In genomic region chr10:24722131-24722675, GRCh38 we compare ENCODE assay signal across 8 cellular contexts. TPM values are rescaled to one million over a fixed set of nuclear protein-coding genes. Genes with fewer than 3 reads are reported as not detected.
DNase-seq lines count a peak whose midpoint lies in the region; ATAC-seq, FAIRE-seq and TF ChIP-seq lines count a peak whose summit lies in the region.

No MANE protein-coding gene starts in this region.

- peaks cover 48 to 51% of the 10 kb centered on the region in 2 donors for H3K4me1 ChIP-seq in gastrocnemius medialis

- POLR2A ChIA-PET in RWPE1 (lab: Yijun Ruan, JAX; ENCODE audit: low non-redundant PET), result no interaction called here

- CTCF ChIA-PET in RWPE1 (lab: Yijun Ruan, JAX), result no interaction called here

- no peaks in the 10 kb centered on the region for H3K9me3 ChIP-seq in gastrocnemius medialis

- H3K27me3 ChIP-seq in gastrocnemius medialis, result no peaks in the 10 kb centered on the region

- intact Hi-C loops in gastrocnemius medialis (cut with DNase I; ENCODE audit: low total_unique reads), result no loop called here

- H3K27ac ChIP-seq in 22Rv1 (peak overlapping the region; percentile 88), RWPE1 (peak overlapping the region; percentile 98), gastrocnemius medialis (peak overlapping the region; percentile 93 to 98 (median 97))

- peak overlapping the region; percentile 69 to 89 (median 86) for H3K4me3 ChIP-seq in gastrocnemius medialis

- TF ChIP-seq POLR2A in gastrocnemius medialis (IDR thresholded peaks at IDR 0.05), result no peak

- DNase-seq in GM19239 (ENCODE audit: insufficient read length, low spot score) (no peak), RWPE1 (ENCODE audit: low spot score) (no peak), fibroblast of peridontal ligament (ENCODE audit: extremely low read depth) (peak; percentile 29), gastrocnemius medialis (no peak), GM10266 (ENCODE audit: extremely low spot score) (no peak), NCI-H2107 treated with DMSO at 0.1 percent for 48 hours (lab: John Stamatoyannopoulos, UW; ENCODE audit: unreplicated experiment) (no peak)
- no peak for DNase-seq in activated CD4-positive, alpha-beta T cell treated with anti-CD3 and anti-CD28 coated beads for 4 hours

- TF ChIP-seq CTCF in 22Rv1 (IDR thresholded peaks at IDR 0.05) (no peak), RWPE1 (conservative IDR thresholded peaks at IDR 0.05; ENCODE audit: low read depth) (no peak), gastrocnemius medialis (IDR thresholded peaks at IDR 0.05 in 4 of 5, conservative IDR thresholded peaks at IDR 0.05 in 1 of 5) (no peak), GM10266 (IDR thresholded peaks at IDR 0.05; ENCODE audit: control insufficient read depth, insufficient read depth, low read depth, missing control alignments) (no peak)

- in situ Hi-C loops in gastrocnemius medialis (cut with MboI; ENCODE audit: low sequenced_read_pairs in 4 of 4), result no loop called here

- H3K36me3 ChIP-seq in gastrocnemius medialis, result no peaks in the 10 kb centered on the region

- no peak for ATAC-seq in gastrocnemius medialis

- FAIRE-seq in GM19239 (lab: Jason Lieb, UNC), result peak; percentile 76

RNA-seq across cellular contexts. Expression of gene ARHGAP21, which starts 1.5 kb away (rescaled TPM):
- total RNA-seq in gastrocnemius medialis, result 10 to 100 TPM; 35.1 to 60.5 (median 54.1) TPM
